ENCODE assay signal across 9 cellular contexts in genomic region chr22:30246962-30247376, GRCh38. TPM values are rescaled to one million over a fixed set of nuclear protein-coding genes. Genes with fewer than 3 reads are reported as not detected.
A peak's percentile ranks its signal among the peaks of the same experiment; 100 is the strongest.
DNase-seq lines count a peak whose midpoint lies in the region; ATAC-seq, FAIRE-seq and TF ChIP-seq lines count a peak whose summit lies in the region.
"Had no signal": no experiment of that assay in that cellular context is flagged by ENCODE, and none has a peak within 500 bp of the region (broad histone marks: within the 10 kb centered on the region; RNA-seq: fewer than 3 reads in every experiment).

No MANE protein-coding gene starts in this region.

- no peak for TF ChIP-seq CTCF in A673 (conservative IDR thresholded peaks at IDR 0.05; ENCODE audit: low read depth, low read length)
- TF ChIP-seq CTCF in astrocyte (IDR thresholded peaks at IDR 0.05; ENCODE audit: insufficient read depth, low read depth, low read length): no peak
- no peak for TF ChIP-seq CTCF in mucosa of descending colon (IDR thresholded peaks at IDR 0.05)

- H3K79me2 ChIP-seq in astrocyte (ENCODE audit: insufficient read depth, low read length): peaks cover 64% of the 10 kb centered on the region

- H2AFZ ChIP-seq in astrocyte (ENCODE audit: low read depth, low read length): no peak overlapping the region

- H3K9me3 ChIP-seq in A673 (ENCODE audit: low read depth, low read length, poor library complexity, severe bottlenecking) (no peaks in the 10 kb centered on the region), astrocyte (ENCODE audit: insufficient read depth, low read depth, low read length) (no peaks in the 10 kb centered on the region), mucosa of descending colon (no peaks in the 10 kb centered on the region)

- CTCF ChIA-PET in A673 (lab: Charles Lee): no interaction called here

- peak overlapping the region; percentile 100 for H3K4me2 ChIP-seq in astrocyte (ENCODE audit: low read length)

- H3K27me3 ChIP-seq in A673 (replicated peaks; ENCODE audit: insufficient read depth, low read depth, low read length, poor library complexity) (peaks cover 2% of the 10 kb centered on the region), astrocyte (ENCODE audit: insufficient read depth, low read length) (no peaks in the 10 kb centered on the region)

- H3K27ac ChIP-seq in A673 (ENCODE audit: low read depth, low read length, poor library complexity, severe bottlenecking) (no peak overlapping the region), astrocyte (ENCODE audit: low read depth, low read length) (peak overlapping the region; percentile 92)

- peak overlapping the region; percentile 18 for H3K27ac Mint-ChIP-seq in astrocyte (ENCODE audit: unreplicated experiment)

- H3K4me1 ChIP-seq in A673 (ENCODE audit: insufficient read depth, low read length, poor library complexity, severe bottlenecking) (peaks cover 14% of the 10 kb centered on the region), astrocyte (ENCODE audit: insufficient read depth, low read length) (peaks cover 84% of the 10 kb centered on the region), mucosa of descending colon (ENCODE audit: low read depth) (peaks cover 38% of the 10 kb centered on the region)

- no TSS peak for BruUV-seq in A673 (replicated peaks; lab: Mats Ljungman, UMichigan)

- H3K36me3 Mint-ChIP-seq in astrocyte (ENCODE audit: low read depth, unreplicated experiment): peaks cover 17% of the 10 kb centered on the region

- no peaks in the 10 kb centered on the region for H3K36me3 ChIP-seq in A673 (ENCODE audit: insufficient read depth, low read length, poor library complexity, severe bottlenecking)
- peaks cover 20% of the 10 kb centered on the region for H3K36me3 ChIP-seq in astrocyte (ENCODE audit: insufficient read depth, low read length)
- H3K36me3 ChIP-seq in mucosa of descending colon (ENCODE audit: low read depth): no peaks in the 10 kb centered on the region

- FAIRE-seq in astrocyte (lab: Jason Lieb, UNC): no peak
- FAIRE-seq: HTR-8/SVneo had no signal

- POLR2A ChIA-PET in A673 (lab: Charles Lee; ENCODE audit: low non-redundant PET): no interaction called here

- DNase-seq in A673 (ENCODE audit: low spot score) (no peak), HT-29 (ENCODE audit: low spot score) (peak; percentile 61), astrocyte (ENCODE audit: low read depth) (no peak), mucosa of descending colon (peak; percentile 84 to 88 (median 86)), hippocampal formation (lab: John Stamatoyannopoulos, UW) (no peak), NCI-H2227 (lab: John Stamatoyannopoulos, UW; ENCODE audit: unreplicated experiment) (no peak), mesenteric fat pad (ENCODE audit: low spot score) (no peak)

- ATAC-seq in mucosa of descending colon (peak; percentile 74), HG03432 (IDR thresholded peaks at IDR 0.05; ENCODE audit: unreplicated experiment) (no peak)

- H3K4me3 ChIP-seq in A673 (ENCODE audit: low read depth, low read length, poor library complexity, severe bottlenecking): peak overlapping the region; percentile 47
- H3K4me3 ChIP-seq in astrocyte (ENCODE audit: insufficient read depth, low read depth, low read length): peak overlapping the region; percentile 86
- no peak overlapping the region for H3K4me3 ChIP-seq in mucosa of descending colon

- peaks cover 53% of the 10 kb centered on the region for H3K4me1 Mint-ChIP-seq in astrocyte (ENCODE audit: low read depth, unreplicated experiment)

- H3K27me3 Mint-ChIP-seq in astrocyte (ENCODE audit: low read depth, unreplicated experiment): no peaks in the 10 kb centered on the region

- intact Hi-C loops in A673 (cut with micrococcal nuclease; ENCODE audit: unreplicated experiment): no loop called here
- intact Hi-C loops in mucosa of descending colon (cut with DNase I, micrococcal nuclease): no loop called here

- H3K9me3 Mint-ChIP-seq in astrocyte (ENCODE audit: unreplicated experiment): peaks cover 2% of the 10 kb centered on the region

- peak overlapping the region; percentile 84 for H3K4me3 Mint-ChIP-seq in astrocyte (ENCODE audit: unreplicated experiment)

- peaks cover 17% of the 10 kb centered on the region for H4K20me1 ChIP-seq in astrocyte (ENCODE audit: insufficient read depth, low read length)

- peak overlapping the region; percentile 100 for H3K9ac ChIP-seq in astrocyte (ENCODE audit: low read length)

RNA-seq across cellular contexts. Expression of gene LIF, which starts 0.4 kb away (rescaled TPM):
- total RNA-seq in A673 (2021) (0.24 and 0.59 TPM in 2 replicates), astrocyte (63.3 and 100 TPM in 2 replicates), mucosa of descending colon (10 to 100 TPM in 1 of 3 donors, 1 to 10 TPM in 2; 9.1 to 10.0 (median 9.9) TPM), mesenteric fat pad (34.8 TPM)
- total RNA-seq in HT-29 (2014; rRNA removed; shearing (Covaris generic)): 48.5 and 50.2 TPM in 2 replicates

RNA-seq across cellular contexts. Expression of gene OSM, which starts 19.7 kb away (rescaled TPM):
- total RNA-seq in A673 (2021): not detected in 2 replicates
- not detected in 2 replicates for total RNA-seq in HT-29 (2014; rRNA removed; shearing (Covaris generic))
- not detected in 2 replicates for total RNA-seq in astrocyte
- total RNA-seq in mucosa of descending colon: 1 to 10 TPM in 1 of 3 donors, under 1 TPM in 1, not detected in 1; 0.41 to 1.0 TPM
- total RNA-seq in mesenteric fat pad: 8.0 TPM

RNA-seq across cellular contexts. Expression of gene CASTOR1, which starts 42.3 kb away (rescaled TPM):
- 2.0 and 5.5 TPM in 2 replicates for total RNA-seq in A673 (2021)
- total RNA-seq in HT-29 (2014; rRNA removed; shearing (Covaris generic)): 1.5 and 2.0 TPM in 2 replicates
- 15.2 and 16.2 TPM in 2 replicates for total RNA-seq in astrocyte
- total RNA-seq in mucosa of descending colon: 1 to 10 TPM; 6.1 to 8.4 (median 7.6) TPM
- total RNA-seq in mesenteric fat pad: 11.6 TPM

Comparison
In these comparisons a context has a peak if more than half of its experiments do, and no peak if none do; other contexts are left out.
1. DNase-seq: peak in HT-29 (single experiment) and mucosa of descending colon (3 of 3); none in A673 (single experiment), astrocyte (single experiment), hippocampal formation (0 of 2), NCI-H2227 (single experiment) and mesenteric fat pad (single experiment).